23 cellular contexts compared by ENCODE assay signal in the genomic region with DNA sequence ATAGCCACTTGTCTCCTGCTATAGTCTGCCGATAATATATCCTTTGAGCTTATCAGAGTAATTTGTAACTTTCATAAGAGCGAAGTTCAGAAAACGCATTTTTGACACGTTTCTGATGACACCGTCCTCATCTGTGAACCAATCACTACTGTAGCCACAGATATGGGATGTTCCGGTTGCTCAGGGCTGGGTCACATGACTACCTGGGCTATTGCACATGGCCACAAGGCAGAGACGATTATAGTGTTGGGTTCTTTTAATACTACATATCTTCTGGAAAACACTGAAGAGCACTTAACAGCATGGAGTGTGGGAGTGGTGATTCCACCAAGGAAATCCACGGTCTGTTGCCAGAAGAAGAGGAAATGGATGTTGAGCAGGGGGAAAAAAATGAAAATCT.
"Had no signal": no experiment of that assay in that cellular context is flagged by ENCODE, and none has a peak within 500 bp of the region (broad histone marks: within the 10 kb centered on the region; RNA-seq: fewer than 3 reads in every experiment).

No MANE protein-coding gene starts in this region.

- H3K4me3 ChIP-seq: ascending aorta, SJSA1 had no signal

- H3K27me3 ChIP-seq: ascending aorta, SJSA1 had no signal

- H3K4me1 ChIP-seq: SJSA1 had no signal

- H3K36me3 ChIP-seq: ascending aorta, SJSA1, WERI-Rb-1 had no signal

- DNase-seq: activated CD4-positive, alpha-beta T cell treated with anti-CD3 and anti-CD28 coated beads, Interleukin-2, amount 10 ng/mL, durations not matched to agents 24 days and 14 days; activated CD4-positive, alpha-beta T cell treated with anti-CD3 and anti-CD28 coated beads, Interleukin-2, amount 50 U/mL, for 4 hours; activated CD8-positive, alpha-beta T cell treated with anti-CD3 and anti-CD28 coated beads, Interleukin-2, amount 10 ng/mL, durations not matched to agents 7 days and 5 days; activated gamma-delta T cell; activated naive CD4-positive, alpha-beta T cell treated with Interleukin-2 at 50 U/mL for 16 hours; activated naive CD8-positive, alpha-beta T cell treated with anti-CD3 and anti-CD28 coated beads, Interleukin-2, amount 10 ng/mL, durations not matched to agents 7 days and 5 days; activated T-cell treated with anti-CD3 and anti-CD28 coated beads, Interleukin-2, amount 50 U/mL, for 24 hours; amygdala; MM.1S; NCI-H1092 treated with DMSO at 0.1 percent for 48 hours; NCI-H146; NCI-H1930; NCI-H2081 treated with DMSO at 0.1 percent for 48 hours; NCI-H345; NCI-H524 treated with DMSO at 0.1 percent for 48 hours; RPMI8226; SHP77 treated with DMSO at 0.1 percent for 48 hours; T1000; WERI-Rb-1 had no signal

- H3K9me3 ChIP-seq: ascending aorta, SJSA1 had no signal

- H3K27ac ChIP-seq: ascending aorta, KMS-11, SJSA1, WERI-Rb-1 had no signal

- ATAC-seq: activated CD8-positive, alpha-beta T cell treated with anti-CD3 and anti-CD28 coated beads, Interleukin-2, amount 10 ng/mL, durations not matched to agents 7 days and 5 days; Panc1 had no signal
